In genomic region chr1:15698201-15698600, GRCh38 we compare ENCODE assay signal across 32 cellular contexts. TPM values are rescaled to one million over a fixed set of nuclear protein-coding genes. Genes with fewer than 3 reads are reported as not detected.
A peak's percentile ranks its signal among the peaks of the same experiment; 100 is the strongest.
DNase-seq lines count a peak whose midpoint lies in the region; ATAC-seq and TF ChIP-seq lines count a peak whose summit lies in the region.
"Had no signal": no experiment of that assay in that cellular context is flagged by ENCODE, and none has a peak within 500 bp of the region (broad histone marks: within the 10 kb centered on the region; RNA-seq: fewer than 3 reads in every experiment).

No MANE protein-coding gene starts in this region.

- CTCF ChIA-PET in activated CD4-positive, alpha-beta T cell treated with anti-CD3 and anti-CD28 coated beads, Interleukin-2, amount 10 ng/mL, durations not matched to agents 7 days and 5 days (lab: Charles Lee) = interaction anchor here (1.5 kb wide), 1 partner anchor 33 kb away, joined by 5 read pairs; no protein-coding TSS in a partner anchor
- CTCF ChIA-PET in CD4-positive, alpha-beta T cell (lab: Charles Lee) = no interaction called here
- CTCF ChIA-PET in mammary epithelial cell (lab: Charles Lee; ENCODE audit: low non-redundant PET) = no interaction called here

- H3K27ac Mint-ChIP-seq in activated CD4-positive, alpha-beta T cell treated with anti-CD3 and anti-CD28 coated beads, Interleukin-2, amount 10 ng/mL, durations not matched to agents 7 days and 5 days = peak overlapping the region; percentile 72
- peak overlapping the region; percentile 84 for H3K27ac Mint-ChIP-seq in CD4-positive, alpha-beta T cell
- peak overlapping the region; percentile 67 for H3K27ac Mint-ChIP-seq in T-helper 17 cell
- peak overlapping the region; percentile 45 for H3K27ac Mint-ChIP-seq in memory B cell
- H3K27ac Mint-ChIP-seq: neural progenitor cell, type B pancreatic cell had no signal

- no peaks in the 10 kb centered on the region for H3K9me3 ChIP-seq in CD4-positive, alpha-beta T cell (ENCODE audit: control insufficient read depth, low read length)
- no peaks in the 10 kb centered on the region for H3K9me3 ChIP-seq in T-helper 17 cell (ENCODE audit: control insufficient read depth, low read length, poor library complexity, severe bottlenecking)
- no peaks in the 10 kb centered on the region for H3K9me3 ChIP-seq in mammary epithelial cell (replicated peaks; ENCODE audit: insufficient read depth, low read length)
- H3K9me3 ChIP-seq: A549, esophagus squamous epithelium had no signal

- WGBS in mammary epithelial cell (ENCODE audit: low coverage, missing lambda C conversion rate) = 100% methylated on average over 2 of the region's 2 CpGs

- H3K79me2 ChIP-seq in mammary epithelial cell (ENCODE audit: insufficient read depth, low read length) = peaks cover 86% of the 10 kb centered on the region

- peaks cover 5% of the 10 kb centered on the region for H3K4me1 ChIP-seq in mammary epithelial cell (ENCODE audit: insufficient read depth, low read length)
- H3K4me1 ChIP-seq: neural progenitor cell, parathyroid adenoma had no signal

- peak overlapping the region; percentile 27 for H3K4me3 Mint-ChIP-seq in activated CD4-positive, alpha-beta T cell treated with anti-CD3 and anti-CD28 coated beads, Interleukin-2, amount 10 ng/mL, durations not matched to agents 7 days and 5 days
- no peak overlapping the region for H3K4me3 Mint-ChIP-seq in CD4-positive, alpha-beta T cell
- H3K4me3 Mint-ChIP-seq in T-helper 17 cell (peak overlapping the region; percentile 12), memory B cell (peak overlapping the region; percentile 53)
- H3K4me3 Mint-ChIP-seq: type B pancreatic cell had no signal

- dilution Hi-C loops in mammary epithelial cell (cut with HindIII; ENCODE audit: low sequenced_read_pairs) = no loop called here

- no TSS peak for BruUV-seq in mammary epithelial cell (replicated peaks; lab: Mats Ljungman, UMichigan)

- POLR2A ChIA-PET in activated CD4-positive, alpha-beta T cell treated with anti-CD3 and anti-CD28 coated beads, Interleukin-2, amount 10 ng/mL, durations not matched to agents 7 days and 5 days (lab: Charles Lee) = interaction anchor here (2.0 kb wide), 1 partner anchor 13 kb away, joined by 9 read pairs; the partner anchor contains the start of gene PLEKHM2
- POLR2A ChIA-PET in CD4-positive, alpha-beta T cell (lab: Charles Lee) = interaction anchor here (1.4 to 2.4 kb wide), 2 partner anchors 13 to 34 kb away, joined by 5 to 25 read pairs; partner anchors contain the start of gene PLEKHM2

- H3K27me3 ChIP-seq in CD4-positive, alpha-beta T cell (ENCODE audit: control insufficient read depth, insufficient read depth, low read length) = no peaks in the 10 kb centered on the region
- no peaks in the 10 kb centered on the region for H3K27me3 ChIP-seq in mammary epithelial cell (ENCODE audit: insufficient read depth, low read length)
- H3K27me3 ChIP-seq: esophagus squamous epithelium, neural progenitor cell had no signal

- peaks cover 35% of the 10 kb centered on the region for H3K4me1 Mint-ChIP-seq in activated CD4-positive, alpha-beta T cell treated with anti-CD3 and anti-CD28 coated beads, Interleukin-2, amount 10 ng/mL, durations not matched to agents 7 days and 5 days
- peaks cover 43% of the 10 kb centered on the region for H3K4me1 Mint-ChIP-seq in CD4-positive, alpha-beta T cell (ENCODE audit: low read depth)
- peaks cover 16% of the 10 kb centered on the region for H3K4me1 Mint-ChIP-seq in T-helper 17 cell
- H3K4me1 Mint-ChIP-seq in memory B cell = peaks cover 21% of the 10 kb centered on the region

- H3K9me3 Mint-ChIP-seq in activated CD4-positive, alpha-beta T cell treated with anti-CD3 and anti-CD28 coated beads, Interleukin-2, amount 10 ng/mL, durations not matched to agents 7 days and 5 days = no peaks in the 10 kb centered on the region
- H3K9me3 Mint-ChIP-seq in CD4-positive, alpha-beta T cell = no peaks in the 10 kb centered on the region
- H3K9me3 Mint-ChIP-seq in memory B cell = no peaks in the 10 kb centered on the region
- H3K9me3 Mint-ChIP-seq: neural progenitor cell, type B pancreatic cell had no signal

- peaks cover 20% of the 10 kb centered on the region for H3K36me3 Mint-ChIP-seq in activated CD4-positive, alpha-beta T cell treated with anti-CD3 and anti-CD28 coated beads, Interleukin-2, amount 10 ng/mL, durations not matched to agents 7 days and 5 days (ENCODE audit: low read depth)
- H3K36me3 Mint-ChIP-seq in CD4-positive, alpha-beta T cell (ENCODE audit: low read depth) = no peaks in the 10 kb centered on the region
- no peaks in the 10 kb centered on the region for H3K36me3 Mint-ChIP-seq in T-helper 17 cell (ENCODE audit: low read depth)
- peaks cover 3% of the 10 kb centered on the region for H3K36me3 Mint-ChIP-seq in memory B cell
- H3K36me3 Mint-ChIP-seq: type B pancreatic cell had no signal

- no peaks in the 10 kb centered on the region for H3K27me3 Mint-ChIP-seq in activated CD4-positive, alpha-beta T cell treated with anti-CD3 and anti-CD28 coated beads, Interleukin-2, amount 10 ng/mL, durations not matched to agents 7 days and 5 days
- no peaks in the 10 kb centered on the region for H3K27me3 Mint-ChIP-seq in CD4-positive, alpha-beta T cell
- H3K27me3 Mint-ChIP-seq in T-helper 17 cell (no peaks in the 10 kb centered on the region), memory B cell (no peaks in the 10 kb centered on the region)
- H3K27me3 Mint-ChIP-seq: type B pancreatic cell had no signal

- no peak overlapping the region for H3K4me2 ChIP-seq in mammary epithelial cell (ENCODE audit: insufficient read depth, low read depth, low read length)
- H3K4me2 ChIP-seq: A549, KMS-11, neural progenitor cell had no signal

- no peak overlapping the region for H2AFZ ChIP-seq in mammary epithelial cell (ENCODE audit: low read depth, low read length)
- H2AFZ ChIP-seq: neural progenitor cell, parathyroid adenoma had no signal

- H3K36me3 ChIP-seq in mammary epithelial cell (ENCODE audit: insufficient read depth, low read length) = no peaks in the 10 kb centered on the region
- H3K36me3 ChIP-seq: neural progenitor cell had no signal

- intact Hi-C loops in CD4-positive, alpha-beta T cell (cut with DNase I, micrococcal nuclease) = no loop called here
- intact Hi-C loops in mammary epithelial cell (cut with micrococcal nuclease) = no loop called here

- no peak overlapping the region for H3K9ac ChIP-seq in mammary epithelial cell (ENCODE audit: insufficient read depth, low read length)
- H3K9ac ChIP-seq: KMS-11, neural progenitor cell, parathyroid adenoma had no signal

- no peak for DNase-seq in activated CD4-positive, alpha-beta T cell treated with anti-CD3 and anti-CD28 coated beads, Interleukin-2, amount 10 ng/mL, durations not matched to agents 7 days and 5 days
- DNase-seq in activated CD4-positive, alpha-beta T cell treated with anti-CD3 and anti-CD28 coated beads, Interleukin-2, amount 50 U/mL, for 48 hours = no peak
- DNase-seq in CD4-positive, alpha-beta T cell = no peak
- DNase-seq in T-helper 17 cell (no peak), memory B cell (ENCODE audit: low spot score in 2 of 2) (no peak), G401 (ENCODE audit: low spot score) (no peak), mammary epithelial cell (no peak), NCI-H2227 treated with DMSO at 0.1 percent for 48 hours (lab: John Stamatoyannopoulos, UW) (no peak)
- DNase-seq: activated naive CD4-positive, alpha-beta T cell treated with anti-CD3 and anti-CD28 coated beads, Interleukin-2, amount 50 U/mL, for 16 hours; activated T-cell treated with anti-CD3 and anti-CD28 coated beads, Interleukin-2, amount 50 U/mL, for 1 hour; central memory CD4-positive, alpha-beta T cell; COR-L47; esophagus squamous epithelium; foreskin melanocyte; NCI-H146; NCI-H2107; NCI-H446; NCI-H82; OCI-M1; stimulated activated CD4-positive, alpha-beta T cell treated with anti-CD3 and anti-CD28 coated beads, Interleukin-12 subunit alpha, Interleukin-12 subunit beta, amount 100 ng/mL, for 4 hours; stimulated activated CD4-positive, alpha-beta T cell treated with anti-CD3 and anti-CD28 coated beads, Interleukin-4, amount 100 ng/mL, for 1 hour; substantia nigra; T1000 had no signal

- no peaks in the 10 kb centered on the region for H4K20me1 ChIP-seq in mammary epithelial cell (ENCODE audit: insufficient read depth, low read length)

- no peak overlapping the region for H3K27ac ChIP-seq in CD4-positive, alpha-beta T cell (ENCODE audit: low read depth, low read length)
- H3K27ac ChIP-seq in mammary epithelial cell (ENCODE audit: insufficient read depth, low read depth, low read length) = no peak overlapping the region
- H3K27ac ChIP-seq: A549, KMS-11, neural progenitor cell, parathyroid adenoma, SK-N-MC had no signal

- ATAC-seq in CD4-positive, alpha-beta T cell (ENCODE audit: poor library complexity) = no peak
- ATAC-seq in T-helper 17 cell (no peak), memory B cell (ENCODE audit: low read depth) (no peak)
- ATAC-seq: A549, HCT116 had no signal

- in situ Hi-C loops in G401 (cut with HindIII; ENCODE audit: low sequenced_read_pairs) (no loop called here), mammary epithelial cell (cut with MboI; ENCODE audit: low sequenced_read_pairs in 2 of 2) (no loop called here)

- H3K4me3 ChIP-seq in mammary epithelial cell (replicated peaks in 1 of 3; ENCODE audit: insufficient read depth in 1 of 3, low read depth in 2 of 3, low read length in 3 of 3) = no peak overlapping the region
- H3K4me3 ChIP-seq: A549, esophagus squamous epithelium, lung, neural progenitor cell, SK-N-MC had no signal

- no peak for TF ChIP-seq CTCF in CD4-positive, alpha-beta T cell (IDR thresholded peaks at IDR 0.05)
- TF ChIP-seq CTCF in mammary epithelial cell (conservative IDR thresholded peaks at IDR 0.05 in 1 of 2, IDR thresholded peaks at IDR 0.05 in 1 of 2; ENCODE audit: extremely low read depth in 1 of 2, insufficient read depth in 1 of 2, low read depth in 1 of 2, low read length in 2 of 2) = no peak

RNA-seq across cellular contexts. Expression of gene PLEKHM2, which starts 14.1 kb away (rescaled TPM):
- 10 to 100 TPM; 52.7 to 56.0 TPM for total RNA-seq in activated CD4-positive, alpha-beta T cell treated with anti-CD3 and anti-CD28 coated beads, Interleukin-2, amount 10 ng/mL, durations not matched to agents 7 days and 5 days
- 10 to 100 TPM; 77.5 to 82.0 TPM for total RNA-seq in CD4-positive, alpha-beta T cell
- total RNA-seq in T-helper 17 cell (10 to 100 TPM; 54.8 to 72.8 TPM), mammary epithelial cell (10 to 100 TPM; 50.2 to 53.9 TPM)
- 46.1 and 47.5 TPM in 2 replicates for total RNA-seq in G401 (2014; rRNA removed; shearing (Covaris generic))
- 36.3 TPM for polyA plus RNA-seq in mammary epithelial cell
- 62.1 TPM for polyA minus RNA-seq in mammary epithelial cell

RNA-seq across cellular contexts. Expression of gene SLC25A34, which starts 37.9 kb away (rescaled TPM):
- 1 to 10 TPM; 1.8 to 2.2 TPM for total RNA-seq in activated CD4-positive, alpha-beta T cell treated with anti-CD3 and anti-CD28 coated beads, Interleukin-2, amount 10 ng/mL, durations not matched to agents 7 days and 5 days
- total RNA-seq in CD4-positive, alpha-beta T cell = 1 to 10 TPM; 1.9 to 2.8 TPM
- total RNA-seq in T-helper 17 cell (1 to 10 TPM; 1.5 to 1.9 TPM), mammary epithelial cell (under 1 TPM; 0.67 to 0.89 TPM)
- total RNA-seq in G401 (2014; rRNA removed; shearing (Covaris generic)) = 0.75 TPM in 1 of 2 replicates, not detected in the other
- polyA plus RNA-seq in mammary epithelial cell = 0.39 TPM
- polyA minus RNA-seq in mammary epithelial cell = not detected

RNA-seq across cellular contexts. Expression of gene TMEM82, which starts 44.1 kb away (rescaled TPM):
- total RNA-seq in activated CD4-positive, alpha-beta T cell treated with anti-CD3 and anti-CD28 coated beads, Interleukin-2, amount 10 ng/mL, durations not matched to agents 7 days and 5 days = not detected
- not detected for total RNA-seq in CD4-positive, alpha-beta T cell
- total RNA-seq in T-helper 17 cell (not detected), mammary epithelial cell (not detected)
- not detected in 2 replicates for total RNA-seq in G401 (2014; rRNA removed; shearing (Covaris generic))
- not detected for polyA plus RNA-seq in mammary epithelial cell
- not detected for polyA minus RNA-seq in mammary epithelial cell
- total RNA-seq: astrocyte, esophagus squamous epithelium, lung had no signal
- polyA plus RNA-seq: A549, lung had no signal
